1 cellular context compared by ENCODE assay signal in the genomic region with DNA sequence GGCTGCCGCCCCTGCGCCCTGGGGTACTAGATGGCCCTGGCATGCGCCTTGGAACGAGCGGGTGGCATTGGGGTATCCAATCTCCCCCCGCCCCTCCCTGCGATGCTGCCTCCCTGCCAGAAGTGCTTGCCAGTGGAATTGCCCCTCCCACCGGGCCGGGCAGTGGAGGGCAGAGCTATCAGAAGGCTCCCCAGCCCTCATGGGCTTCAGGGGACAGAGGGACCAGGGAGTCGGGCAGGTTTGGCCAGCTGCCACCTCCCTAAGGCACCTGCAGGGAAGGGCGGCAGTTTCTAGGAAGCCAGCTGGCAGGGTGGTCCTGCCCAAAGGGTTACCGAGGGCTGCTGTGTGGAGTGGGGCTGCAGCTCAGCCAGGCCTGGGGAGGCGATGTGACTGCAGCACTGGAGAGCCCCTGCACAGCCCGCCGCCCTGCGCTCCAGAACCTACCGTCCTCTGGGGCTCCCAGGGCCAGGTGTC.
TF ChIP-seq lines count a peak whose summit lies in the region.

No MANE protein-coding gene starts in this region.

TF ChIP-seq in HepG2, 621 proteins besides CTCF, POLR2A, EP300 and RAD21 (continued from another document):
- TF ChIP-seq, protein P1, sequence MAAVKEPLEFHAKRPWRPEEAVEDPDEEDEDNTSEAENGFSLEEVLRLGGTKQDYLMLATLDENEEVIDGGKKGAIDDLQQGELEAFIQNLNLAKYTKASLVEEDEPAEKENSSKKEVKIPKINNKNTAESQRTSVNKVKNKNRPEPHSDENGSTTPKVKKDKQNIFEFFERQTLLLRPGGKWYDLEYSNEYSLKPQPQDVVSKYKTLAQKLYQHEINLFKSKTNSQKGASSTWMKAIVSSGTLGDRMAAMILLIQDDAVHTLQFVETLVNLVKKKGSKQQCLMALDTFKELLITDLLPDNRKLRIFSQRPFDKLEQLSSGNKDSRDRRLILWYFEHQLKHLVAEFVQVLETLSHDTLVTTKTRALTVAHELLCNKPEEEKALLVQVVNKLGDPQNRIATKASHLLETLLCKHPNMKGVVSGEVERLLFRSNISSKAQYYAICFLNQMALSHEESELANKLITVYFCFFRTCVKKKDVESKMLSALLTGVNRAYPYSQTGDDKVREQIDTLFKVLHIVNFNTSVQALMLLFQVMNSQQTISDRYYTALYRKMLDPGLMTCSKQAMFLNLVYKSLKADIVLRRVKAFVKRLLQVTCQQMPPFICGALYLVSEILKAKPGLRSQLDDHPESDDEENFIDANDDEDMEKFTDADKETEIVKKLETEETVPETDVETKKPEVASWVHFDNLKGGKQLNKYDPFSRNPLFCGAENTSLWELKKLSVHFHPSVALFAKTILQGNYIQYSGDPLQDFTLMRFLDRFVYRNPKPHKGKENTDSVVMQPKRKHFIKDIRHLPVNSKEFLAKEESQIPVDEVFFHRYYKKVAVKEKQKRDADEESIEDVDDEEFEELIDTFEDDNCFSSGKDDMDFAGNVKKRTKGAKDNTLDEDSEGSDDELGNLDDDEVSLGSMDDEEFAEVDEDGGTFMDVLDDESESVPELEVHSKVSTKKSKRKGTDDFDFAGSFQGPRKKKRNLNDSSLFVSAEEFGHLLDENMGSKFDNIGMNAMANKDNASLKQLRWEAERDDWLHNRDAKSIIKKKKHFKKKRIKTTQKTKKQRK (IDR thresholded peaks at IDR 0.05; ENCODE audit: low read length): no peak
- TF ChIP-seq GZF1 (CRISPR knock-in tag; IDR thresholded peaks at IDR 0.05) (no peak), POLR2AphosphoS5 (IDR thresholded peaks at IDR 0.05; ENCODE audit: low read depth, low read length) (no peak)
- TF ChIP-seq, protein P2, sequence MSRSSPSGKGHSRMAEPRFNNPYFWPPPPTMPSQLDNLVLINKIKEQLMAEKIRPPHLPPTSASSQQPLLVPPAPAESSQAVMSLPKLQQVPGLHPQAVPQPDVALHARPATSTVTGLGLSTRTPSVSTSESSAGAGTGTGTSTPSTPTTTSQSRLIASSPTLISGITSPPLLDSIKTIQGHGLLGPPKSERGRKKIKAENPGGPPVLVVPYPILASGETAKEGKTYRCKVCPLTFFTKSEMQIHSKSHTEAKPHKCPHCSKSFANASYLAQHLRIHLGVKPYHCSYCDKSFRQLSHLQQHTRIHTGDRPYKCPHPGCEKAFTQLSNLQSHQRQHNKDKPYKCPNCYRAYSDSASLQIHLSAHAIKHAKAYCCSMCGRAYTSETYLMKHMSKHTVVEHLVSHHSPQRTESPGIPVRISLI (CRISPR knock-in tag; IDR thresholded peaks at IDR 0.05; ENCODE audit: borderline replicate concordance): no peak
- TF ChIP-seq, protein P3, sequence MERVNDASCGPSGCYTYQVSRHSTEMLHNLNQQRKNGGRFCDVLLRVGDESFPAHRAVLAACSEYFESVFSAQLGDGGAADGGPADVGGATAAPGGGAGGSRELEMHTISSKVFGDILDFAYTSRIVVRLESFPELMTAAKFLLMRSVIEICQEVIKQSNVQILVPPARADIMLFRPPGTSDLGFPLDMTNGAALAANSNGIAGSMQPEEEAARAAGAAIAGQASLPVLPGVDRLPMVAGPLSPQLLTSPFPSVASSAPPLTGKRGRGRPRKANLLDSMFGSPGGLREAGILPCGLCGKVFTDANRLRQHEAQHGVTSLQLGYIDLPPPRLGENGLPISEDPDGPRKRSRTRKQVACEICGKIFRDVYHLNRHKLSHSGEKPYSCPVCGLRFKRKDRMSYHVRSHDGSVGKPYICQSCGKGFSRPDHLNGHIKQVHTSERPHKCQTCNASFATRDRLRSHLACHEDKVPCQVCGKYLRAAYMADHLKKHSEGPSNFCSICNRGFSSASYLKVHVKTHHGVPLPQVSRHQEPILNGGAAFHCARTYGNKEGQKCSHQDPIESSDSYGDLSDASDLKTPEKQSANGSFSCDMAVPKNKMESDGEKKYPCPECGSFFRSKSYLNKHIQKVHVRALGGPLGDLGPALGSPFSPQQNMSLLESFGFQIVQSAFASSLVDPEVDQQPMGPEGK (CRISPR knock-in tag; IDR thresholded peaks at IDR 0.05): no peak
